ENCODE assay signal across 22 cellular contexts in genomic region chr7:93053209-93053945, GRCh38.
DNase-seq lines count a peak whose midpoint lies in the region; ATAC-seq, FAIRE-seq and TF ChIP-seq lines count a peak whose summit lies in the region.
"Had no signal": no experiment of that assay in that cellular context is flagged by ENCODE, and none has a peak within 500 bp of the region (broad histone marks: within the 10 kb centered on the region; RNA-seq: fewer than 3 reads in every experiment).

No MANE protein-coding gene starts in this region.

- POLR2A ChIA-PET in HepG2 (lab: Yijun Ruan, JAX), result no interaction called here
- POLR2A ChIA-PET in K562 (lab: Yijun Ruan, JAX), result interaction anchor here (1.2 kb wide), 1 partner anchor 9 kb away, joined by 3 read pairs; no protein-coding TSS in a partner anchor

- H3K9ac ChIP-seq in HepG2 (ENCODE audit: insufficient read depth, low read depth, low read length), result no peak overlapping the region
- peak overlapping the region; percentile 33 to 65; a peak in 3 of 4 replicates for H3K9ac ChIP-seq in K562 (ENCODE audit: insufficient read depth in 1 of 2, low read depth in 2 of 2, low read length in 2 of 2)

- H3K9me3 Mint-ChIP-seq in stimulated activated memory B cell treated with anti-CD40 and anti-IgM and Interleukin-4, amounts not matched to agents 10 μg/mL and 1 μg/mL and 100 μg/mL, for 72 hours, result no peaks in the 10 kb centered on the region
- H3K9me3 Mint-ChIP-seq in T-helper 2 cell treated with Interferon-gamma antibody and Interleukin-4, amounts not matched to agents 5 μg/mL and 100 μg/mL, for 36 hours, result no peaks in the 10 kb centered on the region
- H3K9me3 Mint-ChIP-seq: activated T-cell treated with anti-CD3 and anti-CD28 coated beads, Interleukin-2, amount 50 U/mL, for 24 hours had no signal

- H3K36me3 ChIP-seq in HepG2 (replicated peaks in 1 of 2; ENCODE audit: control insufficient read depth in 1 of 2, insufficient read depth in 2 of 2, low read length in 2 of 2), result no peaks in the 10 kb centered on the region
- no peaks in the 10 kb centered on the region for H3K36me3 ChIP-seq in right lobe of liver
- H3K36me3 ChIP-seq in K562 (ENCODE audit: control insufficient read depth, insufficient read depth, low read length), result no peaks in the 10 kb centered on the region
- H3K36me3 ChIP-seq: cardiac muscle cell, gastroesophageal sphincter, Peyer's patch had no signal

- FAIRE-seq in HepG2 (lab: Jason Lieb, UNC), result no peak
- no peak for FAIRE-seq in K562 (lab: Jason Lieb, UNC)
- FAIRE-seq: GM19239, TTC549 had no signal

- CTCF ChIA-PET in HepG2 (lab: Yijun Ruan, JAX; ENCODE audit: low intra/inter-chr PET ratio, low total read pairs), result no interaction called here
- CTCF ChIA-PET in K562 (lab: Yijun Ruan, JAX; ENCODE audit: low intra/inter-chr PET ratio), result interaction anchor here (0.6 to 1.7 kb wide), 3 partner anchors 173 to 432 kb away, joined by 3 to 6 read pairs (median 5); no protein-coding TSS in a partner anchor

- no peaks in the 10 kb centered on the region for H3K9me3 ChIP-seq in HepG2 (ENCODE audit: low read length)
- H3K9me3 ChIP-seq in right lobe of liver, result no peaks in the 10 kb centered on the region
- H3K9me3 ChIP-seq in K562 (replicated peaks; ENCODE audit: control insufficient read depth, insufficient read depth, low read depth, low read length), result no peaks in the 10 kb centered on the region
- H3K9me3 ChIP-seq: gastroesophageal sphincter, Peyer's patch had no signal

- DNase-seq in HepG2 (ENCODE audit: low spot score) (no peak), right lobe of liver (no peak), OCI-M1 (lab: John Stamatoyannopoulos, UW) (peak; percentile 83), K562 (ENCODE audit: extremely low read depth in 1 of 4, low spot score in 3 of 4) (peak in 2 of 4 experiments; percentile 58 to 60), ureter (ENCODE audit: low spot score) (no peak)
- no peak for DNase-seq in T-helper 2 cell treated with Interferon-gamma antibody and Interleukin-4, amounts not matched to agents 5 μg/mL and 100 μg/mL, for 36 hours (ENCODE audit: low spot score)
- no peak for DNase-seq in stimulated activated CD4-positive, alpha-beta T cell treated with anti-CD3 and anti-CD28 coated beads, Interleukin-4, amount 100 ng/mL, for 1 hour
- DNase-seq: activated CD4-positive, alpha-beta T cell treated with anti-CD3 and anti-CD28 coated beads, Interleukin-2, amount 50 U/mL, for 4 hours; activated T-cell treated with anti-CD3 and anti-CD28 coated beads, Interleukin-2, amount 50 U/mL, for 24 hours; HCEC 1CT; midbrain; NCI-H1092; NCI-H2107; NCI-H526 treated with DMSO at 0.1 percent for 48 hours; Peyer's patch had no signal

- H3K27ac Mint-ChIP-seq in stimulated activated memory B cell treated with anti-CD40 and anti-IgM and Interleukin-4, amounts not matched to agents 10 μg/mL and 1 μg/mL and 100 μg/mL, for 72 hours, result peak overlapping the region; percentile 11
- H3K27ac Mint-ChIP-seq in T-helper 2 cell treated with Interferon-gamma antibody and Interleukin-4, amounts not matched to agents 5 μg/mL and 100 μg/mL, for 36 hours, result no peak overlapping the region
- H3K27ac Mint-ChIP-seq: activated T-cell treated with anti-CD3 and anti-CD28 coated beads, Interleukin-2, amount 50 U/mL, for 24 hours had no signal

- intact Hi-C loops in HepG2 (cut with micrococcal nuclease; ENCODE audit: unreplicated experiment), result loop anchor here (10.0 kb wide), 2 partner anchors 359 to 589 kb away; no protein-coding TSS in a partner anchor
- intact Hi-C loops in right lobe of liver (cut with DNase I), result no loop called here
- intact Hi-C loops in K562 (cut with micrococcal nuclease), result loop anchor here (10.0 kb wide), 2 partner anchors 529 to 629 kb away; partner anchors contain the start of genes PEX1 and RBM48

- no TSS peak for BruUV-seq in HepG2 (replicated peaks; lab: Mats Ljungman, UMichigan)
- BruUV-seq in K562 (replicated peaks; lab: Mats Ljungman, UMichigan), result no TSS peak

- H3K4me1 Mint-ChIP-seq in stimulated activated memory B cell treated with anti-CD40 and anti-IgM and Interleukin-4, amounts not matched to agents 10 μg/mL and 1 μg/mL and 100 μg/mL, for 72 hours, result peaks cover 7% of the 10 kb centered on the region
- peaks cover 11% of the 10 kb centered on the region for H3K4me1 Mint-ChIP-seq in T-helper 2 cell treated with Interferon-gamma antibody and Interleukin-4, amounts not matched to agents 5 μg/mL and 100 μg/mL, for 36 hours (ENCODE audit: low read depth)

- TF ChIP-seq EP300 in HepG2 (IDR thresholded peaks at IDR 0.05; ENCODE audit: low read depth in 2 of 2, low read length in 2 of 2), result no peak
- no peak for TF ChIP-seq EP300 in HepG2 (CRISPR knock-in tag; IDR thresholded peaks at IDR 0.05; ENCODE audit: borderline replicate concordance)
- TF ChIP-seq EP300 in K562 (IDR thresholded peaks at IDR 0.05; ENCODE audit: low read length), result peak; percentile 34; the same call in 1 of the 2 replicates

- in situ Hi-C loops in HepG2 (cut with HindIII; ENCODE audit: extremely low pct_ligation_motif_present, low pct_unique_long_range_greater_than_20kb) (loop anchor here (10.0 to 25.0 kb wide), 3 partner anchors 219 to 616 kb away; partner anchors contain the start of genes CDK6 and GATAD1), K562 (cut with MboI) (loop anchor here (10.0 kb wide), 1 partner anchor 359 kb away; no protein-coding TSS in a partner anchor)

- 39% methylated on average over 5 of the region's 5 CpGs for WGBS in HepG2 (ENCODE audit: low lambda C conversion rate)
- 28% methylated on average over 5 of the region's 5 CpGs for WGBS in right lobe of liver (ENCODE audit: insufficient coverage, low coverage, low lambda C conversion rate, missing lambda C conversion rate)
- 7% methylated on average over 5 of the region's 5 CpGs for WGBS in K562 (ENCODE audit: insufficient coverage, low coverage, missing lambda C conversion rate)

- no peaks in the 10 kb centered on the region for H3K36me3 Mint-ChIP-seq in stimulated activated memory B cell treated with anti-CD40 and anti-IgM and Interleukin-4, amounts not matched to agents 10 μg/mL and 1 μg/mL and 100 μg/mL, for 72 hours
- no peaks in the 10 kb centered on the region for H3K36me3 Mint-ChIP-seq in T-helper 2 cell treated with Interferon-gamma antibody and Interleukin-4, amounts not matched to agents 5 μg/mL and 100 μg/mL, for 36 hours (ENCODE audit: low read depth)

- H2AFZ ChIP-seq in HepG2 (ENCODE audit: low read length) (no peak overlapping the region), K562 (ENCODE audit: low read depth, low read length) (peak overlapping the region; percentile 82)

- ATAC-seq in HepG2 (no peak), right lobe of liver (no peak), K562 (peak; percentile 66)
- ATAC-seq in stimulated activated memory B cell treated with anti-CD40 and anti-IgM and Interleukin-4, amounts not matched to agents 10 μg/mL and 1 μg/mL and 100 μg/mL, for 72 hours, result no peak
- ATAC-seq: gastroesophageal sphincter had no signal

- H3K27me3 ChIP-seq in HepG2 (ENCODE audit: control insufficient read depth in 1 of 2, insufficient read depth in 2 of 2, low read length in 2 of 2), result no peaks in the 10 kb centered on the region
- no peaks in the 10 kb centered on the region for H3K27me3 ChIP-seq in right lobe of liver
- H3K27me3 ChIP-seq in K562 (ENCODE audit: control insufficient read depth in 2 of 2, insufficient read depth in 2 of 2, low read length in 2 of 2), result no peaks in the 10 kb centered on the region
- H3K27me3 ChIP-seq: cardiac muscle cell, gastroesophageal sphincter, Peyer's patch had no signal

- no peak overlapping the region for H3K4me3 Mint-ChIP-seq in stimulated activated memory B cell treated with anti-CD40 and anti-IgM and Interleukin-4, amounts not matched to agents 10 μg/mL and 1 μg/mL and 100 μg/mL, for 72 hours
- H3K4me3 Mint-ChIP-seq in T-helper 2 cell treated with Interferon-gamma antibody and Interleukin-4, amounts not matched to agents 5 μg/mL and 100 μg/mL, for 36 hours, result no peak overlapping the region
- H3K4me3 Mint-ChIP-seq: activated T-cell treated with anti-CD3 and anti-CD28 coated beads, Interleukin-2, amount 50 U/mL, for 24 hours had no signal

- H3K4me1 ChIP-seq in HepG2 (ENCODE audit: insufficient read depth, low read length) (peaks cover 10% of the 10 kb centered on the region; the same call in 1 of the 2 replicates), right lobe of liver (no peaks in the 10 kb centered on the region), K562 (replicated peaks in 1 of 2; ENCODE audit: control insufficient read depth in 2 of 2, insufficient read depth in 2 of 2, low read length in 2 of 2) (peaks cover 15% of the 10 kb centered on the region in 2 experiments; a peak in 4 of 5 replicates)
- H3K4me1 ChIP-seq: gastroesophageal sphincter, Peyer's patch had no signal

- H3K27me3 Mint-ChIP-seq in stimulated activated memory B cell treated with anti-CD40 and anti-IgM and Interleukin-4, amounts not matched to agents 10 μg/mL and 1 μg/mL and 100 μg/mL, for 72 hours, result no peaks in the 10 kb centered on the region
- no peaks in the 10 kb centered on the region for H3K27me3 Mint-ChIP-seq in T-helper 2 cell treated with Interferon-gamma antibody and Interleukin-4, amounts not matched to agents 5 μg/mL and 100 μg/mL, for 36 hours (ENCODE audit: low read depth)

- H3K9me1 ChIP-seq in K562 (ENCODE audit: control insufficient read depth, insufficient read depth, low read length), result no peaks in the 10 kb centered on the region

- TF ChIP-seq POLR2A in HepG2 (IDR thresholded peaks at IDR 0.05; ENCODE audit: insufficient read depth in 1 of 2, low read depth in 2 of 2, low read length in 2 of 2) (no peak), right lobe of liver (IDR thresholded peaks at IDR 0.05) (no peak), K562 (conservative IDR thresholded peaks at IDR 0.05) (no peak)

- H4K20me1 ChIP-seq in HepG2 (ENCODE audit: insufficient read depth, low read length), result no peaks in the 10 kb centered on the region
- H4K20me1 ChIP-seq in K562 (replicated peaks; ENCODE audit: control insufficient read depth, insufficient read depth, low read length), result no peaks in the 10 kb centered on the region

- TF ChIP-seq RAD21 in HepG2 (CRISPR knock-in tag; IDR thresholded peaks at IDR 0.05), result no peak
- peak in 1 of 2 experiments; percentile 20; a peak in 2 of 4 replicates for TF ChIP-seq RAD21 in K562 (CRISPR knock-in tag; conservative IDR thresholded peaks at IDR 0.05 in 1 of 2, IDR thresholded peaks at IDR 0.05 in 1 of 2)

- no peak overlapping the region for H3K27ac ChIP-seq in HepG2 (ENCODE audit: extremely low read length, insufficient read depth, low read length)
- H3K27ac ChIP-seq in right lobe of liver, result no peak overlapping the region
- peak overlapping the region; percentile 40 for H3K27ac ChIP-seq in K562 (ENCODE audit: extremely low read depth, low read depth, low read length)
- H3K27ac ChIP-seq: cardiac muscle cell, gastroesophageal sphincter, HL-60, Peyer's patch, SK-N-MC had no signal

- TF ChIP-seq CTCF in HepG2 (CRISPR knock-in tag; IDR thresholded peaks at IDR 0.05) (no peak), right lobe of liver (IDR thresholded peaks at IDR 0.05) (no peak), K562 (IDR thresholded peaks at IDR 0.05 in 2 of 3, conservative IDR thresholded peaks at IDR 0.05 in 1 of 3; ENCODE audit: insufficient read depth in 2 of 3, low read depth in 1 of 3, low read length in 3 of 3) (no peak)

- H3K4me3 ChIP-seq in HepG2 (replicated peaks in 1 of 3; ENCODE audit: insufficient read depth in 1 of 3, low read depth in 2 of 3, low read length in 3 of 3), result no peak overlapping the region
- no peak overlapping the region for H3K4me3 ChIP-seq in right lobe of liver
- H3K4me3 ChIP-seq in K562, result no peak overlapping the region
- H3K4me3 ChIP-seq: cardiac muscle cell, gastroesophageal sphincter, SK-N-MC had no signal

- H3K79me2 ChIP-seq in HepG2 (ENCODE audit: insufficient read depth, low read length) (no peaks in the 10 kb centered on the region), K562 (ENCODE audit: control insufficient read depth, insufficient read depth, low read length) (no peaks in the 10 kb centered on the region)

- H3K4me2 ChIP-seq in HepG2 (ENCODE audit: low read depth, low read length) (no peak overlapping the region), K562 (ENCODE audit: insufficient read depth, low read length) (peak overlapping the region; percentile 68)

Comparison
In these comparisons a context has a peak if more than half of its experiments do, and no peak if none do; other contexts are left out.
1. intact Hi-C loops: an anchor here in HepG2 (10.0 kb wide) and K562 (10.0 kb wide); none called in right lobe of liver.
2. Of the 241 proteins assayed by ChIP-seq in both HepG2 and K562: peak only in HepG2: none; only in K562: ARHGAP35, ARNT, CC2D1A, DPF2, EP300, ETV6 and 8 more; in both: none; in neither: 222; mixed calls (peak in some experiments, not most) for 5.